In the genomic region with DNA sequence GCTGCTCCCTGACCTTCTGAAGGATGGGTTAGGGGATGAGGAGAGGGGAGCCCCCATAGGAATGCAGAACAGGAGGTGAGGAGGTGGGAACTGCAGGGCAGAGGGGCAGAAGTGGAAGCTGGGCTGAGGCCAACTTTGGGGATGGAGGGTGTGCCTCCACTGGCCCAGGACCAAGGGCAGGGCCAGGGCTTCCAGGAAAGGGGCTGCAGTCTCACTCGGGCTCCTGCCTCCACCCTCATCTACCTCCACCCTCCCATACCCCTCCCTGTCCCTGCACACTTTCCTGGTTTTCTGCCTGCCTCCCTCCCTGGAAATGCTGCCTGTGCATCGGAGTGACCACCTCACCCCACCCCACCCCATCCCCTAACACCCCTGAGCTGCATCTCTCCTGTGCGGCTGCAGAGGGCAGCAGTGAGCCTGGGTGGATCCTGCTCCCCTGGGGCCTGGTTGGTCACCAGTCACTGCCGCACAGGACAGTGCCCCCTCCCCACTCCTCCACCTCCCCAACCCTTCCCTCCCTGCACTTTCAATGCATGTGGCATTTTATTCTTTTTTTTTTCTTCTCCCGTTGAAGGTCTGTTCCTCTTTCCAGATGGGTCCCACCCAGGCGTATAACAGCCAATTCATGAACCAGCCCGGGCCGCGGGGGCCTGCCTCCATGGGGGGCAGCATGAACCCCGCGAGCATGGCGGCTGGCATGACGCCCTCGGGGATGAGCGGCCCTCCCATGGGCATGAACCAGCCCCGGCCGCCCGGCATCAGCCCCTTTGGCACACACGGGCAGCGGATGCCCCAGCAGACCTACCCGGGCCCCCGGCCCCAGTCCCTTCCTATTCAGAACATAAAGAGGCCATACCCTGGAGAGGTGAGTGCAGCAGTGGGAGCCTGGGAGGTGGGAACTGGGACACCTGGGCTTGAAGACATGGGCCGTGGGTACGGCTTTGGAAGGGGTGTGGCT, we compare ENCODE assay signal across 8 cellular contexts. TPM values are rescaled to one million over a fixed set of nuclear protein-coding genes. Genes with fewer than 3 reads are reported as not detected.
DNase-seq lines count a peak whose midpoint lies in the region; ATAC-seq lines count a peak whose summit lies in the region.

No MANE protein-coding gene starts in this region.

- H3K9me2 ChIP-seq in Karpas-422 (replicated peaks; ENCODE audit: insufficient read depth, low read length): no peaks in the 10 kb centered on the region

- no peak overlapping the region for H3K4me2 ChIP-seq in Karpas-422 (ENCODE audit: low read depth, low read length, poor library complexity, severe bottlenecking)

- no peak overlapping the region for H3K9ac ChIP-seq in Karpas-422 (ENCODE audit: low read length)

- H3K79me2 ChIP-seq in Karpas-422 (ENCODE audit: low read length): peaks cover 10% of the 10 kb centered on the region

- peaks cover 26% of the 10 kb centered on the region for H3K36me3 ChIP-seq in Karpas-422 (ENCODE audit: insufficient read depth, low read length)

- no peak overlapping the region for H3K4me3 ChIP-seq in Karpas-422 (ENCODE audit: low read length)

- H3K4me3 Mint-ChIP-seq in stimulated activated naive CD8-positive, alpha-beta T cell treated with anti-CD3 and anti-CD28 coated beads, Interleukin-15, amount 100 ng/mL, for 72 hours: no peak overlapping the region

- H2AFZ ChIP-seq in Karpas-422 (ENCODE audit: low read length): no peak overlapping the region

- ATAC-seq in stimulated activated naive CD8-positive, alpha-beta T cell treated with anti-CD3 and anti-CD28 coated beads, Interleukin-15, amount 100 ng/mL, for 72 hours: peak; percentile 60
- ATAC-seq in HG03432 (IDR thresholded peaks at IDR 0.05; ENCODE audit: unreplicated experiment) (no peak), GM19395 (IDR thresholded peaks at IDR 0.05; ENCODE audit: unreplicated experiment) (no peak)

- no peaks in the 10 kb centered on the region for H3K9me3 ChIP-seq in Karpas-422 (ENCODE audit: low read length)

- DNase-seq in CMK (ENCODE audit: low read depth) (peak; percentile 49), Karpas-422 (peak; percentile 63), hepatic stellate cell (ENCODE audit: low spot score) (peak; percentile 48), SIG-M5 treated with dmso at 0.1 percent for 504 hours (lab: John Stamatoyannopoulos, UW; ENCODE audit: unreplicated experiment) (no peak)
- peak; percentile 35 for DNase-seq in activated naive CD4-positive, alpha-beta T cell treated with Interleukin-2 at 50 U/mL for 16 hours
- DNase-seq in stimulated activated naive CD8-positive, alpha-beta T cell treated with anti-CD3 and anti-CD28 coated beads, Interleukin-15, amount 100 ng/mL, for 72 hours: peak; percentile 19 to 37

- peaks cover 42% of the 10 kb centered on the region for H3K4me1 Mint-ChIP-seq in stimulated activated naive CD8-positive, alpha-beta T cell treated with anti-CD3 and anti-CD28 coated beads, Interleukin-15, amount 100 ng/mL, for 72 hours

- peaks cover 4% of the 10 kb centered on the region; the same call in 1 of the 2 replicates for H4K20me1 ChIP-seq in Karpas-422 (ENCODE audit: insufficient read depth, low read depth, low read length)

- no peaks in the 10 kb centered on the region for H3K4me1 ChIP-seq in Karpas-422 (ENCODE audit: low read length)

- H3K27me3 ChIP-seq in Karpas-422 (ENCODE audit: low read length): no peaks in the 10 kb centered on the region

- H3K27ac ChIP-seq in Karpas-422 (ENCODE audit: low read length): no peak overlapping the region

- peak overlapping the region in 1 of 2 donors; percentile 55 for H3K27ac Mint-ChIP-seq in stimulated activated naive CD8-positive, alpha-beta T cell treated with anti-CD3 and anti-CD28 coated beads, Interleukin-15, amount 100 ng/mL, for 72 hours

- H3K27me3 Mint-ChIP-seq in stimulated activated naive CD8-positive, alpha-beta T cell treated with anti-CD3 and anti-CD28 coated beads, Interleukin-15, amount 100 ng/mL, for 72 hours: no peaks in the 10 kb centered on the region

- H3K9me3 Mint-ChIP-seq in stimulated activated naive CD8-positive, alpha-beta T cell treated with anti-CD3 and anti-CD28 coated beads, Interleukin-15, amount 100 ng/mL, for 72 hours: no peaks in the 10 kb centered on the region

RNA-seq across cellular contexts. Expression of a gene that starts 54.2 kb away (rescaled TPM):
- total RNA-seq in Karpas-422 (2014; rRNA removed; shearing (Covaris generic); ENCODE audit: low replicate concordance): 29.4 and 32.1 TPM in 2 replicates
